ENCODE assay signal across 1 cellular context in genomic region chr12:80778005-80778541, GRCh38.
TF ChIP-seq lines count a peak whose summit lies in the region.

No MANE protein-coding gene starts in this region.

TF ChIP-seq in HepG2, 621 proteins besides CTCF, POLR2A, EP300 and RAD21 (continued from another document and continues in another):
- TF ChIP-seq PRDM10 (CRISPR knock-in tag; IDR thresholded peaks at IDR 0.05; ENCODE audit: low read depth) (no peak), YY1 (IDR thresholded peaks at IDR 0.05; ENCODE audit: insufficient read depth, insufficient replicate concordance, low read depth, low read length) (no peak), ZKSCAN8 (CRISPR knock-in tag; IDR thresholded peaks at IDR 0.05; ENCODE audit: borderline replicate concordance) (peak; percentile 45; the same call in 1 of the 2 replicates), ZNF616 (CRISPR knock-in tag; IDR thresholded peaks at IDR 0.05; ENCODE audit: low read depth) (no peak), ZXDC (CRISPR knock-in tag; IDR thresholded peaks at IDR 0.05) (no peak), HNF4A (CRISPR knock-in tag; IDR thresholded peaks at IDR 0.05) (peak; percentile 81), MED13 (CRISPR knock-in tag; IDR thresholded peaks at IDR 0.05) (0 out of 2 replicates have a peak, but pooled peaks have one; percentile 62), CERS6 (CRISPR knock-in tag; IDR thresholded peaks at IDR 0.05) (no peak), KIAA2018 (CRISPR knock-in tag; IDR thresholded peaks at IDR 0.05; ENCODE audit: borderline replicate concordance) (no peak), BRCA1 (CRISPR knock-in tag; IDR thresholded peaks at IDR 0.05) (no peak), JARID2 (CRISPR knock-in tag; IDR thresholded peaks at IDR 0.05; ENCODE audit: insufficient replicate concordance) (peak; percentile 57), GLI4 (CRISPR knock-in tag; IDR thresholded peaks at IDR 0.05; ENCODE audit: borderline replicate concordance) (no peak), ZNF235 (CRISPR knock-in tag; IDR thresholded peaks at IDR 0.05; ENCODE audit: borderline replicate concordance) (no peak), ATF3 (CRISPR knock-in tag; IDR thresholded peaks at IDR 0.05) (no peak), MYC (CRISPR knock-in tag; IDR thresholded peaks at IDR 0.05; ENCODE audit: borderline replicate concordance) (peak; percentile 58; the same call in 1 of the 2 replicates), ZHX1 (CRISPR knock-in tag; IDR thresholded peaks at IDR 0.05; ENCODE audit: low read depth) (no peak), KDM6A (CRISPR knock-in tag; IDR thresholded peaks at IDR 0.05; ENCODE audit: low read depth) (0 out of 2 replicates have a peak, but pooled peaks have one; percentile 19), KLF12 (CRISPR knock-in tag; IDR thresholded peaks at IDR 0.05; ENCODE audit: borderline replicate concordance) (no peak), ZNF652 (CRISPR knock-in tag; IDR thresholded peaks at IDR 0.05; ENCODE audit: borderline replicate concordance, low read depth) (no peak), HOXA3 (CRISPR knock-in tag; IDR thresholded peaks at IDR 0.05) (peak; percentile 41; the same call in 1 of the 2 replicates), FOXO4 (CRISPR knock-in tag; conservative IDR thresholded peaks at IDR 0.05) (no peak), TFAP4 (IDR thresholded peaks at IDR 0.05; ENCODE audit: borderline replicate concordance, low read depth) (no peak; the same call in 1 of the 2 replicates), ZNF761 (CRISPR knock-in tag; conservative IDR thresholded peaks at IDR 0.05) (0 out of 2 replicates have a peak, but pooled peaks have one; percentile 54), MYPOP (CRISPR knock-in tag; IDR thresholded peaks at IDR 0.05) (0 out of 2 replicates have a peak, but pooled peaks have one; percentile 51), ONECUT2 (CRISPR knock-in tag; IDR thresholded peaks at IDR 0.05) (peak; percentile 55; the same call in 1 of the 2 replicates), ZNF484 (CRISPR knock-in tag; IDR thresholded peaks at IDR 0.05; ENCODE audit: borderline replicate concordance, low read depth) (no peak), SOX5 (CRISPR knock-in tag; IDR thresholded peaks at IDR 0.05; ENCODE audit: borderline replicate concordance) (peak; percentile 67; the same call in 1 of the 2 replicates), HOMEZ (CRISPR knock-in tag; IDR thresholded peaks at IDR 0.05; ENCODE audit: low read depth) (peak; percentile 82; the same call in 1 of the 2 replicates)
